20 cellular contexts compared by ENCODE assay signal in genomic region chr3:168802761-168803160, GRCh38.
DNase-seq lines count a peak whose midpoint lies in the region; ATAC-seq and TF ChIP-seq lines count a peak whose summit lies in the region.
"Had no signal": no experiment of that assay in that cellular context is flagged by ENCODE, and none has a peak within 500 bp of the region (broad histone marks: within the 10 kb centered on the region; RNA-seq: fewer than 3 reads in every experiment).

No MANE protein-coding gene starts in this region.

- H3K4me3 Mint-ChIP-seq in stimulated activated memory B cell treated with anti-CD40 and anti-IgM and Interleukin-4, amounts not matched to agents 10 μg/mL and 1 μg/mL and 100 μg/mL, for 72 hours = no peak overlapping the region
- H3K4me3 Mint-ChIP-seq: CD4-positive, CD25-positive, alpha-beta regulatory T cell; H9 had no signal

- H3K27me3 Mint-ChIP-seq in stimulated activated memory B cell treated with anti-CD40 and anti-IgM and Interleukin-4, amounts not matched to agents 10 μg/mL and 1 μg/mL and 100 μg/mL, for 72 hours = no peaks in the 10 kb centered on the region
- H3K27me3 Mint-ChIP-seq: CD4-positive, CD25-positive, alpha-beta regulatory T cell had no signal

- TF ChIP-seq CTCF in neural cell (IDR thresholded peaks at IDR 0.05; ENCODE audit: poor library complexity, severe bottlenecking) = no peak

- no peak for TF ChIP-seq EP300 in neural cell (conservative IDR thresholded peaks at IDR 0.05; ENCODE audit: poor library complexity, severe bottlenecking)

- H3K36me3 ChIP-seq in HAP-1 (replicated peaks) (no peaks in the 10 kb centered on the region), neural cell (ENCODE audit: insufficient read depth, low read length) (no peaks in the 10 kb centered on the region)
- H3K36me3 ChIP-seq: MG63 had no signal

- H4K20me1 ChIP-seq in neural cell (ENCODE audit: insufficient read depth) = no peaks in the 10 kb centered on the region

- H3F3A ChIP-seq in neural cell (ENCODE audit: insufficient read depth, low read length, poor library complexity, severe bottlenecking) = no peaks in the 10 kb centered on the region

- no peak for ATAC-seq in stimulated activated memory B cell treated with anti-CD40 and anti-IgM and Interleukin-4, amounts not matched to agents 10 μg/mL and 1 μg/mL and 100 μg/mL, for 72 hours
- ATAC-seq: K562 had no signal

- no peak overlapping the region for H3K27ac ChIP-seq in neural cell (ENCODE audit: low read length)
- H3K27ac ChIP-seq: SK-N-MC had no signal

- in situ Hi-C loops in HAP-1 (cut with MboI; ENCODE audit: low sequenced_read_pairs) = no loop called here

- H3K9ac ChIP-seq in neural cell (ENCODE audit: low read length) = no peak overlapping the region

- H3K27ac Mint-ChIP-seq in stimulated activated memory B cell treated with anti-CD40 and anti-IgM and Interleukin-4, amounts not matched to agents 10 μg/mL and 1 μg/mL and 100 μg/mL, for 72 hours = no peak overlapping the region
- H3K27ac Mint-ChIP-seq: CD4-positive, CD25-positive, alpha-beta regulatory T cell; H9 had no signal

- H3K4me1 ChIP-seq in HAP-1 = peaks cover 46% of the 10 kb centered on the region
- H3K4me1 ChIP-seq: Caco-2 had no signal

- H3K4me1 Mint-ChIP-seq in stimulated activated memory B cell treated with anti-CD40 and anti-IgM and Interleukin-4, amounts not matched to agents 10 μg/mL and 1 μg/mL and 100 μg/mL, for 72 hours = no peaks in the 10 kb centered on the region
- H3K4me1 Mint-ChIP-seq: CD4-positive, CD25-positive, alpha-beta regulatory T cell had no signal

- H3K36me3 Mint-ChIP-seq in stimulated activated memory B cell treated with anti-CD40 and anti-IgM and Interleukin-4, amounts not matched to agents 10 μg/mL and 1 μg/mL and 100 μg/mL, for 72 hours = no peaks in the 10 kb centered on the region
- H3K36me3 Mint-ChIP-seq: CD4-positive, CD25-positive, alpha-beta regulatory T cell had no signal

- H2AFZ ChIP-seq in neural cell (ENCODE audit: low read depth, low read length) = no peak overlapping the region
- H2AFZ ChIP-seq: PC-9 had no signal

- peak overlapping the region; percentile 26 for H3K4me2 ChIP-seq in neural cell (ENCODE audit: low read length)
- H3K4me2 ChIP-seq: PC-9 had no signal

- TF ChIP-seq RAD21 in neural cell (conservative IDR thresholded peaks at IDR 0.05) = no peak

- H3K4me3 ChIP-seq in HAP-1 (no peak overlapping the region), neural cell (ENCODE audit: low read length) (peak overlapping the region; percentile 3)
- H3K4me3 ChIP-seq: K562, MG63, PC-9, SK-N-MC had no signal

- peak; percentile 64 for DNase-seq in COR-L47 (lab: John Stamatoyannopoulos, UW)
- peak; percentile 68 to 94 for DNase-seq in HAP-1 (ENCODE audit: low spot score in 2 of 2)
- peak; percentile 7 for DNase-seq in astrocyte of the hippocampus (ENCODE audit: low read depth, low spot score)
- DNase-seq in inferior parietal cortex (ENCODE audit: extremely low spot score) = no peak
- DNase-seq in SIG-M5 (lab: John Stamatoyannopoulos, UW) = no peak
- DNase-seq: Caco-2; CD4-positive, CD25-positive, alpha-beta regulatory T cell; H9; MG63; NCI-H1048; NCI-H1436 treated with DMSO at 0.1 percent for 48 hours; NCI-H446; NCI-H526; PC-9; RPMI8226; SHP77 had no signal

- H3K9me3 Mint-ChIP-seq in stimulated activated memory B cell treated with anti-CD40 and anti-IgM and Interleukin-4, amounts not matched to agents 10 μg/mL and 1 μg/mL and 100 μg/mL, for 72 hours = no peaks in the 10 kb centered on the region
- H3K9me3 Mint-ChIP-seq: H9 had no signal

- no peaks in the 10 kb centered on the region for H3K9me2 ChIP-seq in neural cell (ENCODE audit: insufficient read depth, low read length)

- no peaks in the 10 kb centered on the region for H3K79me2 ChIP-seq in neural cell (replicated peaks; ENCODE audit: insufficient read depth, low read length)

- H3K27me3 ChIP-seq in HAP-1 (ENCODE audit: low read depth) (no peaks in the 10 kb centered on the region), neural cell (ENCODE audit: insufficient read depth, low read depth, low read length) (no peaks in the 10 kb centered on the region)
- H3K27me3 ChIP-seq: MG63 had no signal

- no peaks in the 10 kb centered on the region for H3K9me3 ChIP-seq in HAP-1
- H3K9me3 ChIP-seq in neural cell (ENCODE audit: low read length) = no peaks in the 10 kb centered on the region
- H3K9me3 ChIP-seq: Caco-2, MG63 had no signal

TF ChIP-seq in neural cell, 6 proteins besides CTCF, POLR2A, EP300 and RAD21:
- TF ChIP-seq MXI1 (conservative IDR thresholded peaks at IDR 0.05; ENCODE audit: poor library complexity, severe bottlenecking) (no peak), SMC3 (conservative IDR thresholded peaks at IDR 0.05; ENCODE audit: poor library complexity) (no peak), EZH2 (IDR thresholded peaks at IDR 0.05; ENCODE audit: borderline replicate concordance, insufficient read depth, low read length, poor library complexity, severe bottlenecking) (no peak), TAF1 (IDR thresholded peaks at IDR 0.05; ENCODE audit: low read depth) (no peak), POLR2AphosphoS5 (IDR thresholded peaks at IDR 0.05) (no peak), REST (IDR thresholded peaks at IDR 0.05; ENCODE audit: borderline replicate concordance) (no peak)

Comparison
In these comparisons a context has a peak if more than half of its experiments do, and no peak if none do; other contexts are left out.
1. DNase-seq: peak in COR-L47 (single experiment), HAP-1 (2 of 2) and astrocyte of the hippocampus (single experiment); none in inferior parietal cortex (single experiment) and SIG-M5 (single experiment).